ENCODE assay signal across 2 cellular contexts in genomic region chr1:93813076-93813475, GRCh38.
TF ChIP-seq lines count a peak whose summit lies in the region.

No MANE protein-coding gene starts in this region.

TF ChIP-seq in A549, 52 proteins besides CTCF, POLR2A, EP300 and RAD21:
- TF ChIP-seq NFE2L2 (conservative IDR thresholded peaks at IDR 0.05; ENCODE audit: low read length) (no peak), FOSL2 (IDR thresholded peaks at IDR 0.05) (no peak), FOSL2 (CRISPR knock-in tag; IDR thresholded peaks at IDR 0.05) (no peak), PHF8 (IDR thresholded peaks at IDR 0.05; ENCODE audit: borderline replicate concordance, low read depth) (no peak), MAZ (IDR thresholded peaks at IDR 0.05; ENCODE audit: borderline replicate concordance, low read depth, low read length) (no peak), GATA3 (IDR thresholded peaks at IDR 0.05; ENCODE audit: borderline replicate concordance) (no peak), RFX5 (IDR thresholded peaks at IDR 0.05) (no peak), MAX (IDR thresholded peaks at IDR 0.05) (no peak), TFCP2L1 (CRISPR knock-in tag; IDR thresholded peaks at IDR 0.05) (no peak), MYC (IDR thresholded peaks at IDR 0.05; ENCODE audit: borderline replicate concordance, low read length) (no peak), HES2 (IDR thresholded peaks at IDR 0.05) (no peak), JUN (IDR thresholded peaks at IDR 0.05) (no peak), KDM5A (IDR thresholded peaks at IDR 0.05) (no peak), HEYL (CRISPR knock-in tag; IDR thresholded peaks at IDR 0.05) (no peak), HOXA7 (CRISPR knock-in tag; IDR thresholded peaks at IDR 0.05) (no peak), KDM1A (IDR thresholded peaks at IDR 0.05; ENCODE audit: low read depth) (no peak), CBX2 (IDR thresholded peaks at IDR 0.05; ENCODE audit: borderline replicate concordance, low read depth) (no peak), HDAC2 (IDR thresholded peaks at IDR 0.05) (no peak), ZNF302 (CRISPR knock-in tag; IDR thresholded peaks at IDR 0.05) (no peak), HMGXB4 (CRISPR knock-in tag; IDR thresholded peaks at IDR 0.05; ENCODE audit: borderline replicate concordance) (no peak)

TF ChIP-seq in IMR-90, 13 proteins besides CTCF, POLR2A, EP300 and RAD21:
- TF ChIP-seq FOS (IDR thresholded peaks at IDR 0.05; ENCODE audit: low read depth, low read length) (no peak), RCOR1 (IDR thresholded peaks at IDR 0.05; ENCODE audit: insufficient replicate concordance, low read length) (no peak), USF2 (IDR thresholded peaks at IDR 0.05; ENCODE audit: low read depth, low read length) (no peak), CEBPB (IDR thresholded peaks at IDR 0.05; ENCODE audit: low read depth, low read length) (no peak), MAFK (IDR thresholded peaks at IDR 0.05; ENCODE audit: low read depth, low read length) (no peak), NFE2L2 (IDR thresholded peaks at IDR 0.05; ENCODE audit: low read depth, low read length) (no peak), MAZ (IDR thresholded peaks at IDR 0.05; ENCODE audit: borderline replicate concordance, low read depth, low read length) (no peak), ELK1 (IDR thresholded peaks at IDR 0.05; ENCODE audit: borderline replicate concordance, low read depth, low read length) (no peak), BHLHE40 (IDR thresholded peaks at IDR 0.05; ENCODE audit: low read depth, low read length) (no peak), SMC3 (IDR thresholded peaks at IDR 0.05; ENCODE audit: low read depth, low read length) (no peak), RFX5 (IDR thresholded peaks at IDR 0.05; ENCODE audit: low read depth, low read length) (no peak), CHD1 (IDR thresholded peaks at IDR 0.05; ENCODE audit: low read depth, low read length) (no peak), MXI1 (IDR thresholded peaks at IDR 0.05; ENCODE audit: borderline replicate concordance, low read depth, low read length) (no peak)
TF ChIP-seq in IMR-90: peak in this region for 0.
